Comparison of ENCODE assay signal across 11 cellular contexts in the genomic region with DNA sequence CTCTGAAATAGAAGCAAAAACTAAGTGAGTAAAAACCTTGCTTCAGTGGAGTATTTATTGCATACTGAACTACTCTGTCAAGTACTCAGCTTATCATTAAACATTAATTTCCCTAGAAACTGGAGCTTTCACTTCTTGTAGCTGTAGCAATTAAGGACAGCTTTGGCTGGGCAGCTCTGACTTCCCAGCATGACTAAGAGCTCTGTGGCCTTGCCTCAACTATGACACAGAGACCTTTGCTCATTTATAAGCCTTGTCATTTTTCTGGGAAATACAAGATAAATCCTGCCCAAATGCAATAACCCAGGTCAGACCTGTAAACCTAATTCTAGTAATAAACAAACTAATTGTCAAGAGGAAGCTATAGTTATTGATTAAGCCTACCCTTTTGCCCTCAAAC.
A peak's percentile ranks its signal among the peaks of the same experiment; 100 is the strongest.
DNase-seq lines count a peak whose midpoint lies in the region; ATAC-seq and TF ChIP-seq lines count a peak whose summit lies in the region.
"Had no signal": no experiment of that assay in that cellular context is flagged by ENCODE, and none has a peak within 500 bp of the region (broad histone marks: within the 10 kb centered on the region; RNA-seq: fewer than 3 reads in every experiment).

No MANE protein-coding gene starts in this region.

- no peaks in the 10 kb centered on the region for H3K27me3 Mint-ChIP-seq in progenitor cell of endocrine pancreas
- H3K27me3 Mint-ChIP-seq in stimulated activated naive CD8-positive, alpha-beta T cell treated with anti-CD3 and anti-CD28 coated beads, Interleukin-15, amount 100 ng/mL, for 72 hours: no peaks in the 10 kb centered on the region

- ATAC-seq in GM18870 (IDR thresholded peaks at IDR 0.05; ENCODE audit: unreplicated experiment) (peak; percentile 59), HG03108 (IDR thresholded peaks at IDR 0.05; ENCODE audit: unreplicated experiment) (peak; percentile 68), GM21576 (IDR thresholded peaks at IDR 0.05; ENCODE audit: unreplicated experiment) (no peak), Right ventricle myocardium superior (ENCODE audit: poor library complexity) (no peak)
- ATAC-seq in stimulated activated naive CD8-positive, alpha-beta T cell treated with anti-CD3 and anti-CD28 coated beads, Interleukin-15, amount 100 ng/mL, for 72 hours: no peak

- H3K4me1 Mint-ChIP-seq in progenitor cell of endocrine pancreas (ENCODE audit: low read depth): peaks cover 16% of the 10 kb centered on the region
- H3K4me1 Mint-ChIP-seq in stimulated activated naive CD8-positive, alpha-beta T cell treated with anti-CD3 and anti-CD28 coated beads, Interleukin-15, amount 100 ng/mL, for 72 hours: no peaks in the 10 kb centered on the region

- H3K36me3 Mint-ChIP-seq in progenitor cell of endocrine pancreas (ENCODE audit: insufficient read depth): no peaks in the 10 kb centered on the region

- peak overlapping the region; percentile 88 for H3K27ac Mint-ChIP-seq in progenitor cell of endocrine pancreas
- H3K27ac Mint-ChIP-seq in stimulated activated naive CD8-positive, alpha-beta T cell treated with anti-CD3 and anti-CD28 coated beads, Interleukin-15, amount 100 ng/mL, for 72 hours: no peak overlapping the region

- peak; percentile 71 for DNase-seq in astrocyte of the hippocampus (ENCODE audit: low read depth, low spot score)
- DNase-seq in progenitor cell of endocrine pancreas (ENCODE audit: low spot score, unreplicated experiment): no peak
- no peak for DNase-seq in Right ventricle myocardium superior
- no peak for DNase-seq in DMS153 (lab: John Stamatoyannopoulos, UW)
- DNase-seq in stimulated activated naive CD8-positive, alpha-beta T cell treated with anti-CD3 and anti-CD28 coated beads, Interleukin-15, amount 100 ng/mL, for 72 hours: no peak
- DNase-seq: caudate nucleus; NCI-H526; stimulated activated CD4-positive, alpha-beta T cell treated with anti-CD3 and anti-CD28 coated beads, Interleukin-4, amount 100 ng/mL, for 1 hour had no signal

- H3K4me3 Mint-ChIP-seq in progenitor cell of endocrine pancreas (ENCODE audit: low read depth): no peak overlapping the region
- no peak overlapping the region for H3K4me3 Mint-ChIP-seq in stimulated activated naive CD8-positive, alpha-beta T cell treated with anti-CD3 and anti-CD28 coated beads, Interleukin-15, amount 100 ng/mL, for 72 hours

- no peaks in the 10 kb centered on the region for H3K9me3 Mint-ChIP-seq in progenitor cell of endocrine pancreas (ENCODE audit: low read depth)
- H3K9me3 Mint-ChIP-seq in stimulated activated naive CD8-positive, alpha-beta T cell treated with anti-CD3 and anti-CD28 coated beads, Interleukin-15, amount 100 ng/mL, for 72 hours: no peaks in the 10 kb centered on the region

- intact Hi-C loops in Right ventricle myocardium superior (cut with DNase I): no loop called here

- no peak for TF ChIP-seq CTCF in progenitor cell of endocrine pancreas (IDR thresholded peaks at IDR 0.05; ENCODE audit: unreplicated experiment)

Comparison
In these comparisons a context has a peak if more than half of its experiments do, and no peak if none do; other contexts are left out.
1. ATAC-seq: peak in GM18870 (single experiment) and HG03108 (single experiment); none in GM21576 (single experiment), Right ventricle myocardium superior (single experiment) and stimulated activated naive CD8-positive, alpha-beta T cell treated with anti-CD3 and anti-CD28 coated beads, Interleukin-15, amount 100 ng/mL, for 72 hours (single experiment).